ENCODE assay signal across 21 cellular contexts in genomic region chr19:55540619-55541018, GRCh38. TPM values are rescaled to one million over a fixed set of nuclear protein-coding genes. Genes with fewer than 3 reads are reported as not detected.
DNase-seq lines count a peak whose midpoint lies in the region; ATAC-seq, FAIRE-seq and TF ChIP-seq lines count a peak whose summit lies in the region.
"Had no signal": no experiment of that assay in that cellular context is flagged by ENCODE, and none has a peak within 500 bp of the region (broad histone marks: within the 10 kb centered on the region; RNA-seq: fewer than 3 reads in every experiment).

No MANE protein-coding gene starts in this region.

- H3K36me3 ChIP-seq in SJCRH30, result no peaks in the 10 kb centered on the region
- no peaks in the 10 kb centered on the region for H3K36me3 ChIP-seq in neuronal stem cell (replicated peaks in 1 of 2; ENCODE audit: control insufficient read depth in 2 of 2, insufficient read depth in 2 of 2, low read length in 2 of 2)

- H3K4me3 ChIP-seq in SJCRH30 (no peak overlapping the region), neuronal stem cell (ENCODE audit: low read length in 2 of 2) (no peak overlapping the region)

- H3K4me3 Mint-ChIP-seq in T-helper 17 cell, result no peak overlapping the region
- H3K4me3 Mint-ChIP-seq: CD4-positive, alpha-beta memory T cell; IgD-negative memory B cell had no signal

- H2BK5ac ChIP-seq in neuronal stem cell (ENCODE audit: low read length), result peak overlapping the region; percentile 17

- H3K9ac ChIP-seq in neuronal stem cell (ENCODE audit: low read depth, low read length, poor library complexity), result no peak overlapping the region

- H3K18ac ChIP-seq in neuronal stem cell (ENCODE audit: low read length), result peak overlapping the region; percentile 58

- DNase-seq in NCI-H748 (lab: John Stamatoyannopoulos, UW; ENCODE audit: unreplicated experiment), result peak; percentile 23
- no peak for DNase-seq in NCI-H748 treated with DMSO at 0.1 percent for 48 hours (lab: John Stamatoyannopoulos, UW)
- peak; percentile 95 for DNase-seq in G401 (ENCODE audit: low spot score)
- peak; percentile 65 to 74 for DNase-seq in SJCRH30
- DNase-seq in neuronal stem cell (ENCODE audit: low spot score), result no peak
- no peak for DNase-seq in GM12891 (ENCODE audit: insufficient read length, low spot score)
- no peak for DNase-seq in T-helper 17 cell
- DNase-seq: 8988T; CD4-positive, alpha-beta memory T cell; MV-4-11; NCI-H2029; NK-92 treated with Interleukin-12 subunit alpha and Interleukin-12 subunit beta, amount 100 ng/mL, for 24 hours; OCI-M1 had no signal

- H3K27me3 Mint-ChIP-seq in T-helper 17 cell, result peaks cover 7% of the 10 kb centered on the region

- H3K79me1 ChIP-seq in neuronal stem cell (ENCODE audit: low read depth, low read length), result peaks cover 4% of the 10 kb centered on the region

- in situ Hi-C loops in G401 (cut with HindIII; ENCODE audit: low sequenced_read_pairs), result no loop called here

- H3K4me1 ChIP-seq in SJCRH30 (peaks cover 43% of the 10 kb centered on the region), neuronal stem cell (ENCODE audit: control insufficient read depth in 2 of 2, insufficient read depth in 1 of 2, low read depth in 1 of 2, low read length in 2 of 2) (peaks cover 19 to 27% of the 10 kb centered on the region in 2 donors)

- H3K9me3 ChIP-seq in SJCRH30 (replicated peaks), result no peaks in the 10 kb centered on the region
- H3K9me3 ChIP-seq in neuronal stem cell (replicated peaks in 1 of 2; ENCODE audit: control insufficient read depth in 2 of 2, insufficient read depth in 1 of 2, low read depth in 1 of 2, low read length in 2 of 2), result peaks cover 0 to 3% of the 10 kb centered on the region in 2 donors
- H3K9me3 ChIP-seq in T-helper 17 cell (ENCODE audit: control insufficient read depth, low read length, poor library complexity, severe bottlenecking), result no peaks in the 10 kb centered on the region

- no peaks in the 10 kb centered on the region for H3K27me3 ChIP-seq in SJCRH30
- no peaks in the 10 kb centered on the region for H3K27me3 ChIP-seq in neuronal stem cell (ENCODE audit: control insufficient read depth in 3 of 3, insufficient read depth in 3 of 3, low read depth in 1 of 3, low read length in 3 of 3)

- H3K27ac Mint-ChIP-seq in T-helper 17 cell, result no peak overlapping the region
- H3K27ac Mint-ChIP-seq: CD4-positive, alpha-beta memory T cell had no signal

- peak overlapping the region; percentile 95 for H2AK5ac ChIP-seq in neuronal stem cell (ENCODE audit: low read depth, low read length)

- H2BK120ac ChIP-seq in neuronal stem cell (ENCODE audit: low read depth, low read length), result no peak overlapping the region

- no peak overlapping the region for H3K4me2 ChIP-seq in neuronal stem cell (ENCODE audit: insufficient read depth, low read length, poor library complexity, severe bottlenecking)

- H3K36me3 Mint-ChIP-seq in T-helper 17 cell (ENCODE audit: low read depth), result peaks cover 1% of the 10 kb centered on the region
- H3K36me3 Mint-ChIP-seq: CD4-positive, alpha-beta memory T cell; IgD-negative memory B cell had no signal

- peak overlapping the region; percentile 39 for H2BK15ac ChIP-seq in neuronal stem cell (ENCODE audit: low read length)

- H2BK12ac ChIP-seq in neuronal stem cell (ENCODE audit: low read length), result peak overlapping the region; percentile 31

- H3K23ac ChIP-seq in neuronal stem cell (ENCODE audit: low read depth, low read length, poor library complexity), result peak overlapping the region; percentile 48

- ATAC-seq in T-helper 17 cell (no peak), HG03108 (IDR thresholded peaks at IDR 0.05; ENCODE audit: unreplicated experiment) (no peak)

- no peak for TF ChIP-seq POLR2A in GM12891 (IDR thresholded peaks at IDR 0.05; ENCODE audit: low read depth, low read length)

- no peak for FAIRE-seq in GM12891 (lab: Jason Lieb, UNC)
- FAIRE-seq: GM19239, H54 had no signal

- no peak overlapping the region for H2AFZ ChIP-seq in neuronal stem cell (ENCODE audit: low read length)

- no peak overlapping the region for H4K8ac ChIP-seq in neuronal stem cell (ENCODE audit: low read depth, low read length)

- WGBS in neuronal stem cell (ENCODE audit: extremely low coverage in 2 of 2, insufficient read length in 2 of 2, insufficient replicate concordance in 1 of 2), 2 donors, result no CpG with 5 or more reads among the region's 10 CpGs

- no peak overlapping the region for H4K91ac ChIP-seq in neuronal stem cell (ENCODE audit: low read depth, low read length, poor library complexity)

- no peak overlapping the region for H3K4ac ChIP-seq in neuronal stem cell (ENCODE audit: low read length)

- H3K14ac ChIP-seq in neuronal stem cell (ENCODE audit: low read length), result no peak overlapping the region

- H3K4me1 Mint-ChIP-seq in T-helper 17 cell, result no peaks in the 10 kb centered on the region
- H3K4me1 Mint-ChIP-seq: CD4-positive, alpha-beta memory T cell had no signal

- H3K27ac ChIP-seq in SJCRH30 (peak overlapping the region; percentile 19; the same call in 1 of the 2 replicates), neuronal stem cell (replicated peaks; ENCODE audit: low read length) (no peak overlapping the region)

TF ChIP-seq in GM12891, 5 proteins besides CTCF, POLR2A, EP300 and RAD21:
- TF ChIP-seq TAF1 (IDR thresholded peaks at IDR 0.05; ENCODE audit: low read depth, low read length) (no peak), POLR2AphosphoS5 (IDR thresholded peaks at IDR 0.05; ENCODE audit: low read depth, low read length) (no peak), POU2F2 (IDR thresholded peaks at IDR 0.05; ENCODE audit: low read depth, low read length) (no peak), PAX5 (IDR thresholded peaks at IDR 0.05; ENCODE audit: insufficient read depth, low read length, severe bottlenecking) (no peak), SPI1 (IDR thresholded peaks at IDR 0.05; ENCODE audit: low read depth, low read length) (no peak)

RNA-seq across cellular contexts. Expression of gene SBK2, which starts 3.7 kb away (rescaled TPM):
- total RNA-seq in G401 (2014; rRNA removed; shearing (Covaris generic)), result 1.9 and 3.6 TPM in 2 replicates
- 6.8 and 6.9 TPM in 2 replicates for total RNA-seq in SJCRH30 (2014; rRNA removed; shearing (Covaris generic))
- 4.6 TPM for polyA plus RNA-seq in neuronal stem cell (2013, experiment 1 of 2)
- polyA plus RNA-seq in neuronal stem cell (2013, experiment 2 of 2), result 4.6 TPM
- not detected for polyA plus RNA-seq in GM12891 (2012; ENCODE audit: low read depth, missing spikeins)
- not detected for total RNA-seq in T-helper 17 cell
- total RNA-seq: CD4-positive, alpha-beta memory T cell; NCI-H460; RPMI7951; SK-MEL-5 had no signal
- polyA plus RNA-seq: BJ; CD4-positive, alpha-beta memory T cell; IgD-negative memory B cell had no signal

RNA-seq across cellular contexts. Expression of gene SBK3, which starts 4.7 kb away (rescaled TPM):
- 0.31 and 0.37 TPM in 2 replicates for total RNA-seq in G401 (2014; rRNA removed; shearing (Covaris generic))
- 0.30 and 0.87 TPM in 2 replicates for total RNA-seq in SJCRH30 (2014; rRNA removed; shearing (Covaris generic))
- polyA plus RNA-seq in neuronal stem cell (2013, experiment 1 of 2), result 4.0 TPM
- polyA plus RNA-seq in neuronal stem cell (2013, experiment 2 of 2), result 4.2 TPM
- not detected for polyA plus RNA-seq in GM12891 (2012; ENCODE audit: low read depth, missing spikeins)
- not detected for total RNA-seq in T-helper 17 cell
- total RNA-seq: CD4-positive, alpha-beta memory T cell; SK-MEL-5 had no signal
- polyA plus RNA-seq: CD4-positive, alpha-beta memory T cell; IgD-negative memory B cell had no signal

RNA-seq across cellular contexts. Expression of gene ZNF579, which starts 40.0 kb away (rescaled TPM):
- total RNA-seq in G401 (2014; rRNA removed; shearing (Covaris generic)), result 10.0 and 16.2 TPM in 2 replicates
- 5.4 and 7.5 TPM in 2 replicates for total RNA-seq in SJCRH30 (2014; rRNA removed; shearing (Covaris generic))
- polyA plus RNA-seq in neuronal stem cell (2013, experiment 1 of 2), result 34.7 TPM
- polyA plus RNA-seq in neuronal stem cell (2013, experiment 2 of 2), result 32.1 TPM
- polyA plus RNA-seq in GM12891 (2012; ENCODE audit: low read depth, missing spikeins), result 4.4 TPM
- total RNA-seq in T-helper 17 cell, result 1 to 10 TPM; 5.9 to 6.2 TPM

RNA-seq across cellular contexts. Expression of gene SSC5D, which starts 52.4 kb away (rescaled TPM):
- total RNA-seq in G401 (2014; rRNA removed; shearing (Covaris generic)), result 2.5 and 9.4 TPM in 2 replicates
- 3.1 and 3.8 TPM in 2 replicates for total RNA-seq in SJCRH30 (2014; rRNA removed; shearing (Covaris generic))
- polyA plus RNA-seq in neuronal stem cell (2013, experiment 1 of 2), result 0.89 TPM
- 0.94 TPM for polyA plus RNA-seq in neuronal stem cell (2013, experiment 2 of 2)
- polyA plus RNA-seq in GM12891 (2012; ENCODE audit: low read depth, missing spikeins), result 0.09 TPM
- total RNA-seq in T-helper 17 cell, result under 1 TPM; 0.08 to 0.47 TPM
- total RNA-seq: SK-MEL-5 had no signal
- polyA plus RNA-seq: CD4-positive, alpha-beta memory T cell; IgD-negative memory B cell had no signal

RNA-seq across cellular contexts. Expression of gene NAT14, which starts 55.6 kb away (rescaled TPM):
- 143 and 157 TPM in 2 replicates for total RNA-seq in G401 (2014; rRNA removed; shearing (Covaris generic))
- 22.1 and 25.9 TPM in 2 replicates for total RNA-seq in SJCRH30 (2014; rRNA removed; shearing (Covaris generic))
- polyA plus RNA-seq in neuronal stem cell (2013, experiment 1 of 2), result 117 TPM
- 115 TPM for polyA plus RNA-seq in neuronal stem cell (2013, experiment 2 of 2)
- 18.6 TPM for polyA plus RNA-seq in GM12891 (2012; ENCODE audit: low read depth, missing spikeins)
- 10 to 100 TPM in 1 of 2 donors, 1 to 10 TPM in 1; 9.1 to 11.9 TPM for total RNA-seq in T-helper 17 cell

Comparison
In these comparisons a context has a peak if more than half of its experiments do, and no peak if none do; other contexts are left out.
1. DNase-seq: peak in NCI-H748 (single experiment), G401 (single experiment) and SJCRH30 (2 of 2); none in NCI-H748 treated with DMSO at 0.1 percent for 48 hours (single experiment), neuronal stem cell (single experiment), GM12891 (single experiment) and T-helper 17 cell (0 of 3).